ENCODE assay signal across 11 cellular contexts in genomic region chr12:120121766-120122293, GRCh38.
A peak's percentile ranks its signal among the peaks of the same experiment; 100 is the strongest.
DNase-seq lines count a peak whose midpoint lies in the region; ATAC-seq lines count a peak whose summit lies in the region.
"Had no signal": no experiment of that assay in that cellular context is flagged by ENCODE, and none has a peak within 500 bp of the region (broad histone marks: within the 10 kb centered on the region; RNA-seq: fewer than 3 reads in every experiment).

No MANE protein-coding gene starts in this region.

- H3K27ac ChIP-seq in caudate nucleus (ENCODE audit: low read depth, low read length), result no peak overlapping the region
- H3K27ac ChIP-seq: BLaER1 had no signal

- DNase-seq in activated naive CD4-positive, alpha-beta T cell treated with Interleukin-2 at 50 U/mL for 16 hours, result peak; percentile 27
- no peak for DNase-seq in activated naive CD4-positive, alpha-beta T cell treated with anti-CD3 and anti-CD28 coated beads, Interleukin-2, amount 50 U/mL, for 16 hours
- DNase-seq in RPMI8226, result peak; percentile 65
- peak; percentile 7 for DNase-seq in superior temporal gyrus (ENCODE audit: extremely low spot score)
- no peak for DNase-seq in dedifferentiated amniotic fluid mesenchymal stem cell (ENCODE audit: extremely low spot score)
- DNase-seq in caudate nucleus (lab: John Stamatoyannopoulos, UW), result no peak
- no peak for DNase-seq in amygdala (lab: John Stamatoyannopoulos, UW)
- DNase-seq: left ventricle myocardium superior; stimulated activated CD4-positive, alpha-beta T cell treated with anti-CD3 and anti-CD28 coated beads, Interleukin-2, amount 100 ng/mL, for 48 hours had no signal

- peak; percentile 26 for ATAC-seq in HG02763 (IDR thresholded peaks at IDR 0.05; ENCODE audit: unreplicated experiment)
- ATAC-seq: left ventricle myocardium superior had no signal

Comparison
In these comparisons a context has a peak if more than half of its experiments do, and no peak if none do; other contexts are left out.
1. DNase-seq: peak in activated naive CD4-positive, alpha-beta T cell treated with Interleukin-2 at 50 U/mL for 16 hours (single experiment), RPMI8226 (single experiment) and superior temporal gyrus (single experiment); none in activated naive CD4-positive, alpha-beta T cell treated with anti-CD3 and anti-CD28 coated beads, Interleukin-2, amount 50 U/mL, for 16 hours (single experiment), dedifferentiated amniotic fluid mesenchymal stem cell (single experiment), caudate nucleus (0 of 61) and amygdala (0 of 56).